2 cellular contexts compared by ENCODE assay signal in the genomic region with DNA sequence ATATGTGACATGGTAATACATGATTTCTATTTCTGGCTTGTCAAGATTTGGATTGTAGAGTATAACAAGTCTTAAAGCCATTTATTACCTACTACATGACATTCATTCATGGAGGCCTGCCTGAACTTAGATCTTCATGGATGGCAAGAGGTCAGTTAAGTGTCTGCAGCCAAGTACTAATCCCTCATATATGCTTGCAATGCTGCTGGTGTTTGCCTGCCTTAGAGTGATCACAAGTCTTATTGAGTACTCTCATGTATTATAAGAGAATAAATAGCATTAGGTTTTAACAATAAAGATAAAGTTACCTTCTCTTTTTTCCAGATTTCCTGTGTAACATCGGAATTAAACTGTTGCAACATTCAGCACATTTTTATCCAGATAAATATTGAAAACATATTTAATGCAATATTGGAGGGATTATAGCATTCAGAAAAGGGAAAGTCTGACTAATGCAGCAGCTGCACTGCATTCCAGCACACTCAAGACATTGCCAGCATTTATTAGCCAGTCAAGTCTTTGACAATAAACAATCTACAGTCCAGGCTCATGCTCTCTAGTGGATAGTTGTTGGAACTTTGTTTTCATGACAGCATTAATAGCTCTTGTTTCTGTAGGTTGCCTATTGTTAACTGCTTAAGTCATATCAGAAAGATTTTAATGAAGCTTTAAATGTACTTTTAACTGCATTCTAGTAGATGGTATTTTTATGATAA.
TF ChIP-seq lines count a peak whose summit lies in the region.

No MANE protein-coding gene starts in this region.

TF ChIP-seq in IMR-90, 13 proteins besides CTCF, POLR2A, EP300 and RAD21:
- TF ChIP-seq NFE2L2 (IDR thresholded peaks at IDR 0.05; ENCODE audit: low read depth, low read length) (no peak), MAFK (IDR thresholded peaks at IDR 0.05; ENCODE audit: low read depth, low read length) (no peak), CHD1 (IDR thresholded peaks at IDR 0.05; ENCODE audit: low read depth, low read length) (no peak), MXI1 (IDR thresholded peaks at IDR 0.05; ENCODE audit: borderline replicate concordance, low read depth, low read length) (no peak), RCOR1 (IDR thresholded peaks at IDR 0.05; ENCODE audit: insufficient replicate concordance, low read length) (no peak), MAZ (IDR thresholded peaks at IDR 0.05; ENCODE audit: borderline replicate concordance, low read depth, low read length) (no peak), CEBPB (IDR thresholded peaks at IDR 0.05; ENCODE audit: low read depth, low read length) (peak; percentile 29; the same call in 1 of the 2 replicates), BHLHE40 (IDR thresholded peaks at IDR 0.05; ENCODE audit: low read depth, low read length) (peak; percentile 36; the same call in 1 of the 2 replicates), FOS (IDR thresholded peaks at IDR 0.05; ENCODE audit: low read depth, low read length) (no peak), RFX5 (IDR thresholded peaks at IDR 0.05; ENCODE audit: low read depth, low read length) (no peak), SMC3 (IDR thresholded peaks at IDR 0.05; ENCODE audit: low read depth, low read length) (peak; percentile 22; the same call in 1 of the 2 replicates)
- TF ChIP-seq, protein P1, sequence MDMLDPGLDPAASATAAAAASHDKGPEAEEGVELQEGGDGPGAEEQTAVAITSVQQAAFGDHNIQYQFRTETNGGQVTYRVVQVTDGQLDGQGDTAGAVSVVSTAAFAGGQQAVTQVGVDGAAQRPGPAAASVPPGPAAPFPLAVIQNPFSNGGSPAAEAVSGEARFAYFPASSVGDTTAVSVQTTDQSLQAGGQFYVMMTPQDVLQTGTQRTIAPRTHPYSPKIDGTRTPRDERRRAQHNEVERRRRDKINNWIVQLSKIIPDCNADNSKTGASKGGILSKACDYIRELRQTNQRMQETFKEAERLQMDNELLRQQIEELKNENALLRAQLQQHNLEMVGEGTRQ (IDR thresholded peaks at IDR 0.05; ENCODE audit: low read depth, low read length) = no peak
- TF ChIP-seq, protein P2, sequence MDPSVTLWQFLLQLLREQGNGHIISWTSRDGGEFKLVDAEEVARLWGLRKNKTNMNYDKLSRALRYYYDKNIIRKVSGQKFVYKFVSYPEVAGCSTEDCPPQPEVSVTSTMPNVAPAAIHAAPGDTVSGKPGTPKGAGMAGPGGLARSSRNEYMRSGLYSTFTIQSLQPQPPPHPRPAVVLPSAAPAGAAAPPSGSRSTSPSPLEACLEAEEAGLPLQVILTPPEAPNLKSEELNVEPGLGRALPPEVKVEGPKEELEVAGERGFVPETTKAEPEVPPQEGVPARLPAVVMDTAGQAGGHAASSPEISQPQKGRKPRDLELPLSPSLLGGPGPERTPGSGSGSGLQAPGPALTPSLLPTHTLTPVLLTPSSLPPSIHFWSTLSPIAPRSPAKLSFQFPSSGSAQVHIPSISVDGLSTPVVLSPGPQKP (IDR thresholded peaks at IDR 0.05; ENCODE audit: borderline replicate concordance, low read depth, low read length) = no peak

TF ChIP-seq in endothelial cell of umbilical vein, 7 proteins besides CTCF, POLR2A, EP300 and RAD21:
- no peak for TF ChIP-seq JUN (IDR thresholded peaks at IDR 0.05; ENCODE audit: borderline replicate concordance, insufficient read depth, insufficient read length, low read depth)
- no peak for TF ChIP-seq MYC (IDR thresholded peaks at IDR 0.05; ENCODE audit: low read depth, low read length)
- no peak for TF ChIP-seq GATA2 (IDR thresholded peaks at IDR 0.05; ENCODE audit: insufficient read depth, insufficient read length, low read depth, low read length)
- TF ChIP-seq, protein P3, sequence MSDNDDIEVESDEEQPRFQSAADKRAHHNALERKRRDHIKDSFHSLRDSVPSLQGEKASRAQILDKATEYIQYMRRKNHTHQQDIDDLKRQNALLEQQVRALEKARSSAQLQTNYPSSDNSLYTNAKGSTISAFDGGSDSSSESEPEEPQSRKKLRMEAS (IDR thresholded peaks at IDR 0.05; ENCODE audit: insufficient read depth, insufficient read length) = no peak
- no peak for TF ChIP-seq POLR2AphosphoS5 (IDR thresholded peaks at IDR 0.05; ENCODE audit: insufficient read depth, low read depth, low read length)
- TF ChIP-seq FOS (IDR thresholded peaks at IDR 0.05; ENCODE audit: borderline replicate concordance, insufficient read depth, low read length) = no peak
- TF ChIP-seq EZH2 (IDR thresholded peaks at IDR 0.05; ENCODE audit: borderline replicate concordance, low read depth, low read length, severe bottlenecking) = no peak
